20 cellular contexts compared by ENCODE assay signal in genomic region chr7:36939816-36940215, GRCh38.
DNase-seq lines count a peak whose midpoint lies in the region; TF ChIP-seq lines count a peak whose summit lies in the region.
"Had no signal": no experiment of that assay in that cellular context is flagged by ENCODE, and none has a peak within 500 bp of the region (broad histone marks: within the 10 kb centered on the region; RNA-seq: fewer than 3 reads in every experiment).

No MANE protein-coding gene starts in this region.

- TF ChIP-seq CTCF in colonic mucosa (IDR thresholded peaks at IDR 0.05) (no peak), glutamatergic neuron (IDR thresholded peaks at IDR 0.05; ENCODE audit: partially characterized antibody, unreplicated experiment) (no peak), GM10266 (IDR thresholded peaks at IDR 0.05; ENCODE audit: control insufficient read depth, insufficient read depth, low read depth, missing control alignments) (no peak)

- H3K4me1 Mint-ChIP-seq in glutamatergic neuron (ENCODE audit: low read depth, unreplicated experiment): peaks cover 9% of the 10 kb centered on the region

- intact Hi-C loops in colonic mucosa (cut with DNase I): no loop called here

- H3K9me3 ChIP-seq in colonic mucosa: peaks cover 5% of the 10 kb centered on the region

- H3K36me3 Mint-ChIP-seq in glutamatergic neuron (ENCODE audit: unreplicated experiment): peaks cover 42% of the 10 kb centered on the region

- H3K27ac ChIP-seq in colonic mucosa: peak overlapping the region; percentile 34
- H3K27ac ChIP-seq: GM23248, SK-N-MC had no signal

- H3K36me3 ChIP-seq in colonic mucosa: no peaks in the 10 kb centered on the region

- H3K27ac Mint-ChIP-seq in glutamatergic neuron (ENCODE audit: unreplicated experiment): no peak overlapping the region
- H3K27ac Mint-ChIP-seq: IgD-negative memory B cell had no signal

- H3K27me3 ChIP-seq in colonic mucosa: no peaks in the 10 kb centered on the region

- H3K4me3 ChIP-seq in colonic mucosa: no peak overlapping the region
- H3K4me3 ChIP-seq: GM23248, SK-N-MC had no signal

- H3K27me3 Mint-ChIP-seq in glutamatergic neuron (ENCODE audit: unreplicated experiment): peaks cover 4% of the 10 kb centered on the region
- H3K27me3 Mint-ChIP-seq: IgD-negative memory B cell had no signal

- peaks cover 9% of the 10 kb centered on the region for H3K9me3 Mint-ChIP-seq in glutamatergic neuron (ENCODE audit: unreplicated experiment)

- H3K9ac ChIP-seq in colonic mucosa (ENCODE audit: low read depth in 2 of 2, low read length in 2 of 2): no peak overlapping the region
- H3K9ac ChIP-seq: GM23248 had no signal

- no peaks in the 10 kb centered on the region for H3K4me1 ChIP-seq in colonic mucosa

- no peak overlapping the region for H3K4me3 Mint-ChIP-seq in glutamatergic neuron (ENCODE audit: unreplicated experiment)
- H3K4me3 Mint-ChIP-seq: IgD-negative memory B cell had no signal

- peak; percentile 87 for DNase-seq in DMS 273 (lab: John Stamatoyannopoulos, UW; ENCODE audit: unreplicated experiment)
- peak; percentile 60 for DNase-seq in NCI-H1092 treated with DMSO at 0.1 percent for 48 hours (lab: John Stamatoyannopoulos, UW)
- DNase-seq in NCI-H345 (lab: John Stamatoyannopoulos, UW): peak; percentile 82
- no peak for DNase-seq in colonic mucosa
- DNase-seq in glutamatergic neuron: no peak
- DNase-seq in GM10266 (ENCODE audit: extremely low spot score): no peak
- DNase-seq in retina: no peak
- no peak for DNase-seq in amniotic stem cell (lab: John Stamatoyannopoulos, UW)
- DNase-seq: ACHN, C1 segment of cervical spinal cord, EL, GM23248, HCEC 1CT, Karpas-422, NCI-H187, NCI-H526 treated with DMSO at 0.1 percent for 48 hours, SHP77, T-helper 1 cell had no signal

Comparison
In these comparisons a context has a peak if more than half of its experiments do, and no peak if none do; other contexts are left out.
1. DNase-seq: peak in DMS 273 (single experiment), NCI-H1092 treated with DMSO at 0.1 percent for 48 hours (single experiment) and NCI-H345 (single experiment); none in colonic mucosa (single experiment), glutamatergic neuron (single experiment), GM10266 (single experiment), retina (single experiment) and amniotic stem cell (single experiment).